10 cellular contexts compared by ENCODE assay signal in the genomic region with DNA sequence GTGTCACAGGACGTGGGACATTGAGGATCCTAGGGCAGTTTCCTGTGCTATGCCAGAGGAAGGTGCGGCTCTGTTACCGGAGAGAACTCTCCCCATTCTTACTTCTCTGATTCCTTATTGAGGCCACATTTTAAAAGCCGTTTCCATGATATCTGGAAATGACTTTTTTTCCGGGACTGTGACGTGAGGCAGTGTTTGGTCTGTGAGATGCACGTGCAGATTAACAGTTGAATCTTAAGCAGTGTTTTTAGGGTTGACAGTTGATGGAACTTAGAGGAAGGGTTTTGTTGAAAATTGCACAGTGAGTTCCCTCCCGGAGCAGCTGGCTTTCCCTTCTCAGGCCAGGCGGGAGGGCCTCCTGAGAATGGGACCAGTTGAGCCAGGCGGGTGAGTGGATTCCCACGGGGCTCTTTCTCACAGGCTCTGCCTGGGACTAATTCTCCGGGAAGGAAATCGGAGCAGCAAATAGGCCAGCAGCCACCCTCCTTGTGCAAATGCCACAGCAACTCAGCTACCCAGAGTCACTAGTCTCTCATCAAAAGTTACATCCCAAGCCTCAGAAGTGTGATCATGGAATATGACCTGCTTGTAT.
A peak's percentile ranks its signal among the peaks of the same experiment; 100 is the strongest.
DNase-seq lines count a peak whose midpoint lies in the region; ATAC-seq and TF ChIP-seq lines count a peak whose summit lies in the region.
"Had no signal": no experiment of that assay in that cellular context is flagged by ENCODE, and none has a peak within 500 bp of the region (broad histone marks: within the 10 kb centered on the region; RNA-seq: fewer than 3 reads in every experiment).

No MANE protein-coding gene starts in this region.

- H3K4me3 ChIP-seq in MG63 = peak overlapping the region; percentile 97
- H3K4me3 ChIP-seq in coronary artery = peak overlapping the region; percentile 88
- H3K4me3 ChIP-seq in liver (ENCODE audit: low read depth in 1 of 3, low read length in 3 of 3) = peak overlapping the region; percentile 57 to 72 (median 67)
- peak overlapping the region; percentile 64 to 83 for H3K4me3 ChIP-seq in testis

- no peak for TF ChIP-seq POLR2A in testis (IDR thresholded peaks at IDR 0.05)

- H3K36me3 ChIP-seq in MG63 (no peaks in the 10 kb centered on the region), liver (ENCODE audit: control insufficient read depth in 4 of 4, insufficient read depth in 3 of 4, low read depth in 1 of 4, low read length in 3 of 4) (no peaks in the 10 kb centered on the region), testis (ENCODE audit: low read depth, missing control alignments) (no peaks in the 10 kb centered on the region)

- no peaks in the 10 kb centered on the region for H3K36me3 Mint-ChIP-seq in activated CD4-positive, alpha-beta memory T cell treated with anti-CD3 and anti-CD28 coated beads for 36 hours

- TF ChIP-seq RAD21 in liver (IDR thresholded peaks at IDR 0.05) = no peak

- H3K9ac ChIP-seq in liver (ENCODE audit: low read depth in 1 of 2, low read length in 2 of 2) = peak overlapping the region; percentile 58 to 66

- H3K27me3 ChIP-seq in MG63 (no peaks in the 10 kb centered on the region), liver (ENCODE audit: control insufficient read depth in 4 of 4, insufficient read depth in 4 of 4, low read length in 3 of 4) (no peaks in the 10 kb centered on the region), testis (no peaks in the 10 kb centered on the region)

- no peak overlapping the region for H3K4me3 Mint-ChIP-seq in activated CD4-positive, alpha-beta memory T cell treated with anti-CD3 and anti-CD28 coated beads for 36 hours
- H3K4me3 Mint-ChIP-seq: activated CD4-positive, alpha-beta T cell treated with anti-CD3 and anti-CD28 coated beads, Interleukin-2, amount 10 ng/mL, durations not matched to agents 7 days and 5 days had no signal

- peaks cover 38% of the 10 kb centered on the region for H3K27me3 Mint-ChIP-seq in activated CD4-positive, alpha-beta memory T cell treated with anti-CD3 and anti-CD28 coated beads for 36 hours

- H3K9me3 ChIP-seq in MG63 = no peaks in the 10 kb centered on the region
- no peaks in the 10 kb centered on the region for H3K9me3 ChIP-seq in liver (ENCODE audit: control insufficient read depth in 4 of 4, low read length in 3 of 4)
- no peaks in the 10 kb centered on the region for H3K9me3 ChIP-seq in testis

- CTCF ChIA-PET in activated CD4-positive, alpha-beta memory T cell treated with anti-CD3 and anti-CD28 coated beads for 36 hours (lab: Charles Lee) = no interaction called here

- H3K4me1 Mint-ChIP-seq in activated CD4-positive, alpha-beta memory T cell treated with anti-CD3 and anti-CD28 coated beads for 36 hours (ENCODE audit: low read depth) = peaks cover 3% of the 10 kb centered on the region
- H3K4me1 Mint-ChIP-seq: activated CD4-positive, alpha-beta T cell treated with anti-CD3 and anti-CD28 coated beads, Interleukin-2, amount 10 ng/mL, durations not matched to agents 7 days and 5 days had no signal

- H3K9me3 Mint-ChIP-seq in activated CD4-positive, alpha-beta memory T cell treated with anti-CD3 and anti-CD28 coated beads for 36 hours = no peaks in the 10 kb centered on the region
- H3K9me3 Mint-ChIP-seq: activated CD4-positive, alpha-beta T cell treated with anti-CD3 and anti-CD28 coated beads, Interleukin-2, amount 10 ng/mL, durations not matched to agents 7 days and 5 days had no signal

- H3K27ac ChIP-seq in coronary artery = peak overlapping the region; percentile 99 to 100
- peak overlapping the region; percentile 92 to 99 for H3K27ac ChIP-seq in liver (ENCODE audit: low read depth in 1 of 2, low read length in 2 of 2)
- H3K27ac ChIP-seq in testis = peak overlapping the region; percentile 86 to 95

- TF ChIP-seq CTCF in coronary artery (IDR thresholded peaks at IDR 0.05) (no peak), liver (IDR thresholded peaks at IDR 0.05; ENCODE audit: low read depth, low read length, missing input control) (no peak), testis (IDR thresholded peaks at IDR 0.05) (no peak)

- POLR2A ChIA-PET in activated CD4-positive, alpha-beta memory T cell treated with anti-CD3 and anti-CD28 coated beads for 36 hours (lab: Charles Lee) = no interaction called here

- no peak for ATAC-seq in GM19467 (IDR thresholded peaks at IDR 0.05; ENCODE audit: unreplicated experiment)
- no peak for ATAC-seq in HG03139 (IDR thresholded peaks at IDR 0.05; ENCODE audit: unreplicated experiment)
- no peak for ATAC-seq in HG02885 (IDR thresholded peaks at IDR 0.05; ENCODE audit: poor library complexity, unreplicated experiment)

- H3K4me1 ChIP-seq in liver (ENCODE audit: control insufficient read depth in 4 of 4, insufficient read depth in 4 of 4, low read length in 3 of 4) (peaks cover 3 to 8% (median 5%) of the 10 kb centered on the region in 4 donors), testis (peaks cover 6% of the 10 kb centered on the region)

- peak; percentile 10 for DNase-seq in MG63
- peak; percentile 88 for DNase-seq in coronary artery (ENCODE audit: low spot score)
- DNase-seq in testis = no peak
- no peak for DNase-seq in activated CD4-positive, alpha-beta memory T cell treated with anti-CD3 and anti-CD28 coated beads for 36 hours
- DNase-seq: activated CD4-positive, alpha-beta T cell treated with anti-CD3 and anti-CD28 coated beads, Interleukin-2, amount 10 ng/mL, durations not matched to agents 7 days and 5 days; NCI-H2227 treated with DMSO at 0.1 percent for 48 hours had no signal

- 64% methylated on average over 13 of the region's 13 CpGs for WGBS in liver
- WGBS in testis, 2 donors = 18 to 35% methylated on average over 12 to 13 of the region's 13 CpGs

- intact Hi-C loops in testis (cut with DNase I; ENCODE audit: low total_unique reads) = loop anchor here (10.0 kb wide), 2 partner anchors 59 to 189 kb away; a partner anchor contains a TSS
- intact Hi-C loops in activated CD4-positive, alpha-beta memory T cell treated with anti-CD3 and anti-CD28 coated beads for 36 hours (cut with micrococcal nuclease) = no loop called here

- no peak overlapping the region for H3K27ac Mint-ChIP-seq in activated CD4-positive, alpha-beta memory T cell treated with anti-CD3 and anti-CD28 coated beads for 36 hours
- H3K27ac Mint-ChIP-seq: activated CD4-positive, alpha-beta T cell treated with anti-CD3 and anti-CD28 coated beads, Interleukin-2, amount 10 ng/mL, durations not matched to agents 7 days and 5 days had no signal

TF ChIP-seq in liver, 16 proteins besides CTCF, POLR2A, EP300 and RAD21 (continues in another document):
- no peak for TF ChIP-seq SP1 (IDR thresholded peaks at IDR 0.05)
- TF ChIP-seq HNF4G (IDR thresholded peaks at IDR 0.05) = no peak
- no peak for TF ChIP-seq FOXA2 (IDR thresholded peaks at IDR 0.05)
- TF ChIP-seq, protein P1, sequence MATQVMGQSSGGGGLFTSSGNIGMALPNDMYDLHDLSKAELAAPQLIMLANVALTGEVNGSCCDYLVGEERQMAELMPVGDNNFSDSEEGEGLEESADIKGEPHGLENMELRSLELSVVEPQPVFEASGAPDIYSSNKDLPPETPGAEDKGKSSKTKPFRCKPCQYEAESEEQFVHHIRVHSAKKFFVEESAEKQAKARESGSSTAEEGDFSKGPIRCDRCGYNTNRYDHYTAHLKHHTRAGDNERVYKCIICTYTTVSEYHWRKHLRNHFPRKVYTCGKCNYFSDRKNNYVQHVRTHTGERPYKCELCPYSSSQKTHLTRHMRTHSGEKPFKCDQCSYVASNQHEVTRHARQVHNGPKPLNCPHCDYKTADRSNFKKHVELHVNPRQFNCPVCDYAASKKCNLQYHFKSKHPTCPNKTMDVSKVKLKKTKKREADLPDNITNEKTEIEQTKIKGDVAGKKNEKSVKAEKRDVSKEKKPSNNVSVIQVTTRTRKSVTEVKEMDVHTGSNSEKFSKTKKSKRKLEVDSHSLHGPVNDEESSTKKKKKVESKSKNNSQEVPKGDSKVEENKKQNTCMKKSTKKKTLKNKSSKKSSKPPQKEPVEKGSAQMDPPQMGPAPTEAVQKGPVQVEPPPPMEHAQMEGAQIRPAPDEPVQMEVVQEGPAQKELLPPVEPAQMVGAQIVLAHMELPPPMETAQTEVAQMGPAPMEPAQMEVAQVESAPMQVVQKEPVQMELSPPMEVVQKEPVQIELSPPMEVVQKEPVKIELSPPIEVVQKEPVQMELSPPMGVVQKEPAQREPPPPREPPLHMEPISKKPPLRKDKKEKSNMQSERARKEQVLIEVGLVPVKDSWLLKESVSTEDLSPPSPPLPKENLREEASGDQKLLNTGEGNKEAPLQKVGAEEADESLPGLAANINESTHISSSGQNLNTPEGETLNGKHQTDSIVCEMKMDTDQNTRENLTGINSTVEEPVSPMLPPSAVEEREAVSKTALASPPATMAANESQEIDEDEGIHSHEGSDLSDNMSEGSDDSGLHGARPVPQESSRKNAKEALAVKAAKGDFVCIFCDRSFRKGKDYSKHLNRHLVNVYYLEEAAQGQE (IDR thresholded peaks at IDR 0.05) = no peak
- TF ChIP-seq FOXA1 (IDR thresholded peaks at IDR 0.05) = no peak
- TF ChIP-seq, protein P2, sequence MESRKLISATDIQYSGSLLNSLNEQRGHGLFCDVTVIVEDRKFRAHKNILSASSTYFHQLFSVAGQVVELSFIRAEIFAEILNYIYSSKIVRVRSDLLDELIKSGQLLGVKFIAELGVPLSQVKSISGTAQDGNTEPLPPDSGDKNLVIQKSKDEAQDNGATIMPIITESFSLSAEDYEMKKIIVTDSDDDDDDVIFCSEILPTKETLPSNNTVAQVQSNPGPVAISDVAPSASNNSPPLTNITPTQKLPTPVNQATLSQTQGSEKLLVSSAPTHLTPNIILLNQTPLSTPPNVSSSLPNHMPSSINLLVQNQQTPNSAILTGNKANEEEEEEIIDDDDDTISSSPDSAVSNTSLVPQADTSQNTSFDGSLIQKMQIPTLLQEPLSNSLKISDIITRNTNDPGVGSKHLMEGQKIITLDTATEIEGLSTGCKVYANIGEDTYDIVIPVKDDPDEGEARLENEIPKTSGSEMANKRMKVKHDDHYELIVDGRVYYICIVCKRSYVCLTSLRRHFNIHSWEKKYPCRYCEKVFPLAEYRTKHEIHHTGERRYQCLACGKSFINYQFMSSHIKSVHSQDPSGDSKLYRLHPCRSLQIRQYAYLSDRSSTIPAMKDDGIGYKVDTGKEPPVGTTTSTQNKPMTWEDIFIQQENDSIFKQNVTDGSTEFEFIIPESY (IDR thresholded peaks at IDR 0.05) = no peak
- TF ChIP-seq EGR1 (IDR thresholded peaks at IDR 0.05; ENCODE audit: low read depth in 2 of 2) = no peak
- TF ChIP-seq, protein P3, sequence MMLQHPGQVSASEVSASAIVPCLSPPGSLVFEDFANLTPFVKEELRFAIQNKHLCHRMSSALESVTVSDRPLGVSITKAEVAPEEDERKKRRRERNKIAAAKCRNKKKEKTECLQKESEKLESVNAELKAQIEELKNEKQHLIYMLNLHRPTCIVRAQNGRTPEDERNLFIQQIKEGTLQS (IDR thresholded peaks at IDR 0.05) = no peak
- TF ChIP-seq RXRA (IDR thresholded peaks at IDR 0.05) = no peak
- no peak for TF ChIP-seq HNF4A (conservative IDR thresholded peaks at IDR 0.05)
- TF ChIP-seq TAF1 (conservative IDR thresholded peaks at IDR 0.05) = no peak
- TF ChIP-seq JUND (IDR thresholded peaks at IDR 0.05) = no peak
- no peak for TF ChIP-seq YY1 (IDR thresholded peaks at IDR 0.05)
- no peak for TF ChIP-seq NR2F2 (IDR thresholded peaks at IDR 0.05)
- no peak for TF ChIP-seq GABPA (IDR thresholded peaks at IDR 0.05 in 1 of 2, conservative IDR thresholded peaks at IDR 0.05 in 1 of 2)

Comparison
In these comparisons a context has a peak if more than half of its experiments do, and no peak if none do; other contexts are left out.
1. DNase-seq: peak in MG63 (single experiment) and coronary artery (single experiment); none in testis (single experiment) and activated CD4-positive, alpha-beta memory T cell treated with anti-CD3 and anti-CD28 coated beads for 36 hours (single experiment).
2. Peak in every context shown above with its lines, with median percentiles within 50 percentile points of each other: H3K4me3 ChIP-seq and H3K27ac ChIP-seq.